In the genomic region with DNA sequence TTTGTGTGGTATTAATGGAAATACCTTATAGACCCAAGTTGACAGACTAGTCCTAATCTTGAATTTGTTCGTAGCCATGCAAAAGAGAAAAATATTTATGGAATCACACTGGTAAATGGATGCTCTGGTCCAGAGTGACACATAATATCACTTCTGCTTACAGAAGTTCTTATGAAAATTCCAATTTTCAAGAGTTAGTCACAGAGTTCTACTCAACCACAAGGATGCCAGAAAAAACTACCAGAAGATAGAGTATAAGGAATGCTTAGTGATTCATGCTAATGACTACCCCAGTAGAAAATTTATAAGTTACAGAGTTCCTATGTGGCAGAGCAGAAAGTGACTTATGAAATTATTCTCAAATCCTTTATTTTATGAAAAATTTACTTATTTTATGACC, we compare ENCODE assay signal across 23 cellular contexts.
A peak's percentile ranks its signal among the peaks of the same experiment; 100 is the strongest.
DNase-seq lines count a peak whose midpoint lies in the region; ATAC-seq and TF ChIP-seq lines count a peak whose summit lies in the region.
"Had no signal": no experiment of that assay in that cellular context is flagged by ENCODE, and none has a peak within 500 bp of the region (broad histone marks: within the 10 kb centered on the region; RNA-seq: fewer than 3 reads in every experiment).

No MANE protein-coding gene starts in this region.

- no peaks in the 10 kb centered on the region for H3K9me3 ChIP-seq in skeletal muscle satellite cell (replicated peaks; ENCODE audit: low read length)
- no peaks in the 10 kb centered on the region for H3K9me3 ChIP-seq in effector memory CD4-positive, alpha-beta T cell (ENCODE audit: control insufficient read depth, low read length)
- H3K9me3 ChIP-seq: psoas muscle had no signal

- peaks cover 39% of the 10 kb centered on the region for H3K4me1 ChIP-seq in skeletal muscle satellite cell (ENCODE audit: control insufficient read depth, insufficient read depth, low read length)
- no peaks in the 10 kb centered on the region for H3K4me1 ChIP-seq in effector memory CD4-positive, alpha-beta T cell (ENCODE audit: control insufficient read depth, insufficient read depth, low read length, poor library complexity, severe bottlenecking)
- H3K4me1 ChIP-seq: psoas muscle had no signal

- no peaks in the 10 kb centered on the region for H3K36me3 ChIP-seq in skeletal muscle satellite cell (ENCODE audit: insufficient read depth, low read length)
- H3K36me3 ChIP-seq in effector memory CD4-positive, alpha-beta T cell (ENCODE audit: control insufficient read depth, insufficient read depth, low read length): no peaks in the 10 kb centered on the region
- H3K36me3 ChIP-seq: cardiac muscle cell had no signal

- TF ChIP-seq CTCF in RWPE1 (conservative IDR thresholded peaks at IDR 0.05; ENCODE audit: low read depth) (no peak), GM20000 (IDR thresholded peaks at IDR 0.05; ENCODE audit: extremely low read depth, missing control alignments) (no peak)

- POLR2A ChIA-PET in RWPE1 (lab: Yijun Ruan, JAX; ENCODE audit: low non-redundant PET): no interaction called here

- DNase-seq in EL (peak; percentile 78), RWPE1 (ENCODE audit: low spot score) (peak; percentile 1), fibroblast of gingiva (ENCODE audit: low read depth) (peak; percentile 63), GM20000 (ENCODE audit: low spot score) (no peak)
- no peak for DNase-seq in effector memory CD4-positive, alpha-beta T cell
- DNase-seq: activated CD4-positive, CD25-positive, alpha-beta regulatory T cell; activated naive CD4-positive, alpha-beta T cell treated with Interleukin-2 at 50 U/mL for 16 hours; CD8-positive, alpha-beta T cell; endodermal cell; GOT3; naive thymus-derived CD4-positive, alpha-beta T cell; NCI-H1436 treated with DMSO at 0.1 percent for 48 hours; NCI-H510A treated with DMSO at 0.1 percent for 48 hours; OCI-M1; psoas muscle; substantia nigra; T-cell had no signal

- no peak for ATAC-seq in HG03097 (IDR thresholded peaks at IDR 0.05; ENCODE audit: low FRiP score, unreplicated experiment)
- ATAC-seq: CD8-positive, alpha-beta T cell; left lobe of liver; naive thymus-derived CD4-positive, alpha-beta T cell; psoas muscle; T-cell had no signal

- H3K9ac ChIP-seq in skeletal muscle satellite cell (ENCODE audit: low read depth, low read length): peak overlapping the region; percentile 47
- H3K9ac ChIP-seq: KMS-11 had no signal

- H3K4me2 ChIP-seq in skeletal muscle satellite cell (ENCODE audit: low read length): peak overlapping the region; percentile 46
- H3K4me2 ChIP-seq: hepatocyte, KMS-11 had no signal

- H3K27me3 ChIP-seq in skeletal muscle satellite cell (ENCODE audit: control insufficient read depth, insufficient read depth, low read length): no peaks in the 10 kb centered on the region
- H3K27me3 ChIP-seq in effector memory CD4-positive, alpha-beta T cell (replicated peaks; ENCODE audit: control insufficient read depth, insufficient read depth, low read length, poor library complexity, severe bottlenecking): no peaks in the 10 kb centered on the region
- H3K27me3 ChIP-seq: cardiac muscle cell, hepatocyte had no signal

- CTCF ChIA-PET in RWPE1 (lab: Yijun Ruan, JAX): no interaction called here

- no peak overlapping the region for H3K4me3 ChIP-seq in skeletal muscle satellite cell (ENCODE audit: low read length)
- H3K4me3 ChIP-seq in effector memory CD4-positive, alpha-beta T cell (ENCODE audit: insufficient read depth, low read depth, low read length, poor library complexity, severe bottlenecking): no peak overlapping the region
- H3K4me3 ChIP-seq: cardiac muscle cell, hepatocyte, psoas muscle had no signal

- H3K27ac ChIP-seq in RWPE1: no peak overlapping the region
- H3K27ac ChIP-seq in effector memory CD4-positive, alpha-beta T cell (ENCODE audit: insufficient read depth, low read length, poor library complexity, severe bottlenecking): no peak overlapping the region
- H3K27ac ChIP-seq: cardiac muscle cell, hepatocyte, KMS-11, psoas muscle had no signal

Comparison
In these comparisons a context has a peak if more than half of its experiments do, and no peak if none do; other contexts are left out.
1. DNase-seq: peak in EL (single experiment), RWPE1 (single experiment) and fibroblast of gingiva (single experiment); none in effector memory CD4-positive, alpha-beta T cell (0 of 3) and GM20000 (single experiment).